Comparison of ENCODE assay signal across 1 cellular context in the genomic region with DNA sequence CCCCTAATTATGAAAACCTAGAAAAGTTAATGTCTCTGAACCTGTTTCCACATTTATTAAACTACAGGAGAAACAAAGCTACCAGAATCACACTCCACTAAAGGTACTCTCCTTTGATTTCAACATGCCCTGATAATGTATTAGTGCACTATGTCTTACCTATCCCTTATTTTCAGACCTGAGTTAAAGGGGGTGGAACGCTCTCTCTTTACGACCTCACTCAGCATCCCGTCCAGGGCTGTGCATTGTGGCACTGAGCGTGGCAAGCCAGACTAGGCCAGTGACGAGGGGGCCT.
TF ChIP-seq lines count a peak whose summit lies in the region.

No MANE protein-coding gene starts in this region.

TF ChIP-seq in HCT116, 20 proteins besides CTCF, POLR2A, EP300 and RAD21 (continued from another document):
- TF ChIP-seq YY1 (IDR thresholded peaks at IDR 0.05; ENCODE audit: extremely low read depth, insufficient replicate concordance, low read depth, low read length) (no peak), TCF7L2 (IDR thresholded peaks at IDR 0.05; ENCODE audit: borderline replicate concordance, extremely low read depth, insufficient read depth, insufficient read length) (no peak)
